ENCODE assay signal across 7 cellular contexts in genomic region chrX:1034717-1035116, GRCh38.
"Had no signal": no experiment of that assay in that cellular context is flagged by ENCODE, and none has a peak within 500 bp of the region (broad histone marks: within the 10 kb centered on the region; RNA-seq: fewer than 3 reads in every experiment).

No MANE protein-coding gene starts in this region.

- H2AFZ ChIP-seq: GM23338 had no signal

- ATAC-seq: GM23338, HepG2 had no signal

- H3K27ac ChIP-seq: HL-60 had no signal

- H3K27ac Mint-ChIP-seq: GM23338, IgD-negative memory B cell had no signal

- H3K4me2 ChIP-seq: GM23338 had no signal

- H3K36me3 Mint-ChIP-seq: IgD-negative memory B cell had no signal

- H3K4me1 Mint-ChIP-seq: GM23338, H9, IgD-negative memory B cell had no signal

- H3K4me3 ChIP-seq: GM23338 had no signal

- H3K4me3 Mint-ChIP-seq: GM23338, H9, IgD-negative memory B cell had no signal

- DNase-seq: H9, HCEC 1CT, KBM-7 had no signal
